ENCODE assay signal across 1 cellular context in the genomic region with DNA sequence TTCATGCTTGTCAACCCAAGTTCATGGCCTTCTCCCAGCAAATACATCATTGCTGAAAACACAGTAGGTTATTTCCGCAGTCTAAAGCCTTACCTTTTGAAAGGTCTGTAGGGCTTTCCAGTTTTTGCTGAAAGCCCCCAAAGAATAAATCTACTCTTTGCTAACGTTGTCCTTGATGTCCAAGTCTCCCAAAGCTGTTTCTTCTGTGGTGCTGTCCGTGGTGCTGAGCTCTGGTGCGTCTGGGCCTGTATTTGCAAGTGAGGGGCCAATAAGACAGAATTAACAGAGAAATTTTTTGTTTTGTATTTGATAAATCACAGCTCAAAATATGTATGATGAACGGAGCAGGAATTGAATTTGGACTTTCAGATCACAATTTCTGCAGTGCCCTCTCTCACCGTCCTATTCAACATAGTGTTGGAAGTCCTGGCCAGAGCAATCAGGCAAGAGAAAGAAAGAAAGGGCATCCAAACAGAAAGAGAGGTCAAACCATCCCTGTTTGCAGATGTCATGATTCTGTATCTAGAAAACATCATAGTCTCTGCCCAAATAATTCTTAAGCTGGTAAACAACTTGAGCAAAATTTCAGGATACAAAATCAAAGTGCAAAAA.
TF ChIP-seq lines count a peak whose summit lies in the region.

No MANE protein-coding gene starts in this region.

TF ChIP-seq in HCT116, 20 proteins besides CTCF, POLR2A, EP300 and RAD21 (continued from another document):
- TF ChIP-seq, protein P1, sequence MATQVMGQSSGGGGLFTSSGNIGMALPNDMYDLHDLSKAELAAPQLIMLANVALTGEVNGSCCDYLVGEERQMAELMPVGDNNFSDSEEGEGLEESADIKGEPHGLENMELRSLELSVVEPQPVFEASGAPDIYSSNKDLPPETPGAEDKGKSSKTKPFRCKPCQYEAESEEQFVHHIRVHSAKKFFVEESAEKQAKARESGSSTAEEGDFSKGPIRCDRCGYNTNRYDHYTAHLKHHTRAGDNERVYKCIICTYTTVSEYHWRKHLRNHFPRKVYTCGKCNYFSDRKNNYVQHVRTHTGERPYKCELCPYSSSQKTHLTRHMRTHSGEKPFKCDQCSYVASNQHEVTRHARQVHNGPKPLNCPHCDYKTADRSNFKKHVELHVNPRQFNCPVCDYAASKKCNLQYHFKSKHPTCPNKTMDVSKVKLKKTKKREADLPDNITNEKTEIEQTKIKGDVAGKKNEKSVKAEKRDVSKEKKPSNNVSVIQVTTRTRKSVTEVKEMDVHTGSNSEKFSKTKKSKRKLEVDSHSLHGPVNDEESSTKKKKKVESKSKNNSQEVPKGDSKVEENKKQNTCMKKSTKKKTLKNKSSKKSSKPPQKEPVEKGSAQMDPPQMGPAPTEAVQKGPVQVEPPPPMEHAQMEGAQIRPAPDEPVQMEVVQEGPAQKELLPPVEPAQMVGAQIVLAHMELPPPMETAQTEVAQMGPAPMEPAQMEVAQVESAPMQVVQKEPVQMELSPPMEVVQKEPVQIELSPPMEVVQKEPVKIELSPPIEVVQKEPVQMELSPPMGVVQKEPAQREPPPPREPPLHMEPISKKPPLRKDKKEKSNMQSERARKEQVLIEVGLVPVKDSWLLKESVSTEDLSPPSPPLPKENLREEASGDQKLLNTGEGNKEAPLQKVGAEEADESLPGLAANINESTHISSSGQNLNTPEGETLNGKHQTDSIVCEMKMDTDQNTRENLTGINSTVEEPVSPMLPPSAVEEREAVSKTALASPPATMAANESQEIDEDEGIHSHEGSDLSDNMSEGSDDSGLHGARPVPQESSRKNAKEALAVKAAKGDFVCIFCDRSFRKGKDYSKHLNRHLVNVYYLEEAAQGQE (IDR thresholded peaks at IDR 0.05; ENCODE audit: low read depth), result peak; percentile 83
TF ChIP-seq in HCT116: peak in this region for 1.
